1 cellular context compared by ENCODE assay signal in the genomic region with DNA sequence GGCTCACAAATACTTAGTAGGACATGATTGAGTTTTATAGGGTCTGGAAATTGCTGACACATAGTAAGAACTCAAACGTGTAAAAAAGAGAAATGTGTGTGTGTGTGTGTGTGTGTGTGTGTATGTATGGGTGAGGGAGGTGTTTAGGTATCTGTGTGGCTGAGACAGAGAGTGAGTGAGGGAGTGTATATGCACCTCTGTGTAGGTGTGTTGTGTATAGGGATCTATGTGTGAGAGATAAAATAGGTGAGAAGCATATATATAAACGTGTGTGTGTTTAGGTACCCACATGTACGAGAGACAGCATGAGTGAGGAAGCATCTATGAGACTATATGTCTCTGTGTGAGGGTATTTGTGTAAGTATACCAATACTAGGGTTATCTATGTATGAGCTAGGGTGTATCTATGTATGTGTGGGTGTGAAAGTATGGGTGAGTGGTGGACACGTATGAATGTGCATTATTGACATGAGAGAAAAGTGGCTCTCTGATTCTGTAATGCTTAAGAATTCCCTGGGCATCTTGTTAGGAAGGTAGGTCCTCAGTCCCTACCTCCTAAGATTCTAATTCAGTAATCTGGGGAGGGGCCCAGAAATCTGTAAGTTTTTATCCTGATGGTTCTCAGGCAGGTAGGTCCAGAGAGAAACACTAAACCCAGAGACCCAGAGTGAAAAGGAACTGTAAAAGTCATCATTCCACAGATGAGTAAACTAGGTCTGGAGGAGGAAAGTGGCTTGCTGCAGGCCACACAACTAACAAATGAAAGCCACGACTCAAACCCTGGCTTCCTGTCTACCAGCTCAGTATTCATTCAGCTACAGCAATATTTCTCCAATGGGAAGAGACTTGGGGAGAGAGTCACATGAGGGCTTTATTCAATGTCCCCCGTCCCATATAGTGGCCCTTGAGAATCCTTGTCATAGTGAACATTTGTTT.
TF ChIP-seq lines count a peak whose summit lies in the region.

No MANE protein-coding gene starts in this region.

TF ChIP-seq in SK-N-SH treated with all-trans-retinoic acid at 6 μM for 48 hours, 23 proteins besides CTCF, POLR2A, EP300 and RAD21 (continued from another document):
- TF ChIP-seq, protein P1, sequence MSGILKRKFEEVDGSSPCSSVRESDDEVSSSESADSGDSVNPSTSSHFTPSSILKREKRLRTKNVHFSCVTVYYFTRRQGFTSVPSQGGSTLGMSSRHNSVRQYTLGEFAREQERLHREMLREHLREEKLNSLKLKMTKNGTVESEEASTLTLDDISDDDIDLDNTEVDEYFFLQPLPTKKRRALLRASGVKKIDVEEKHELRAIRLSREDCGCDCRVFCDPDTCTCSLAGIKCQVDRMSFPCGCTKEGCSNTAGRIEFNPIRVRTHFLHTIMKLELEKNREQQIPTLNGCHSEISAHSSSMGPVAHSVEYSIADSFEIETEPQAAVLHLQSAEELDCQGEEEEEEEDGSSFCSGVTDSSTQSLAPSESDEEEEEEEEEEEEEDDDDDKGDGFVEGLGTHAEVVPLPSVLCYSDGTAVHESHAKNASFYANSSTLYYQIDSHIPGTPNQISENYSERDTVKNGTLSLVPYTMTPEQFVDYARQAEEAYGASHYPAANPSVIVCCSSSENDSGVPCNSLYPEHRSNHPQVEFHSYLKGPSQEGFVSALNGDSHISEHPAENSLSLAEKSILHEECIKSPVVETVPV (CRISPR knock-in tag; IDR thresholded peaks at IDR 0.05): no peak
- TF ChIP-seq ZC3H10 (CRISPR knock-in tag; IDR thresholded peaks at IDR 0.05): no peak
